Comparison of ENCODE assay signal across 10 cellular contexts in the genomic region with DNA sequence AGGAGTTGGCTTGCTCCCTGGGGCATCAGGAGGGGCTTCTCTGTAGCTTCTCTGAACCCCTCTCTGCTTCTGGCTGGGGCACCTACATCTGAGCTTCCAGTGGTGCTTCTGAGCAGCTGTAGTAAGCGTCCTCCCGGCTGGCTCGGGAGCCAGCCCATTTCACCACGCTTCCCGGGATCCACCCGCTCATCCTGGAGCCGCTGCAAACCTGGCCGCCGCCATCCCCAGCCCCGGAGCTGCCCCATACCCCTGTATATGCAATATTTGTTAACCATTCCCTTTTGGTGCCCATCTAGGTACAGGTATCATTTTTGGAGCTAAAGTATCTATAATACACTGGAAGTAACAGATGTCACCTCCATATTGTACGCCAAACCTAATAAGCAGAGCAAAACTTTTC. TPM values are rescaled to one million over a fixed set of nuclear protein-coding genes. Genes with fewer than 3 reads are reported as not detected.
"Had no signal": no experiment of that assay in that cellular context is flagged by ENCODE, and none has a peak within 500 bp of the region (broad histone marks: within the 10 kb centered on the region; RNA-seq: fewer than 3 reads in every experiment).

No MANE protein-coding gene starts in this region.

RNA-seq across cellular contexts. Expression of gene ANXA8, which starts 0.9 kb away (rescaled TPM):
- total RNA-seq: activated B cell treated with CpG ODN at 0.5 μM for 24 hours; activated CD8-positive, alpha-beta T cell treated with anti-CD3 and anti-CD28 coated beads, Interleukin-2, amount 10 ng/mL, durations not matched to agents 7 days and 5 days; ascending aorta had no signal

RNA-seq across cellular contexts. Expression of gene FAM25G, which starts 6.7 kb away (rescaled TPM):
- total RNA-seq: activated CD4-positive, alpha-beta memory T cell treated with anti-CD3 and anti-CD28 coated beads, Interleukin-2, amount 10 ng/mL, durations not matched to agents 7 days and 5 days; activated CD4-positive, alpha-beta T cell treated with anti-CD3 and anti-CD28 coated beads, Interleukin-2, amount 10 ng/mL, durations not matched to agents 7 days and 5 days; activated CD8-positive, alpha-beta memory T cell treated with anti-CD3 and anti-CD28 coated beads, Interleukin-2, amount 10 ng/mL, durations not matched to agents 7 days and 5 days; activated CD8-positive, alpha-beta T cell treated with anti-CD3 and anti-CD28 coated beads, Interleukin-2, amount 10 ng/mL, durations not matched to agents 7 days and 5 days; activated naive CD8-positive, alpha-beta T cell treated with anti-CD3 and anti-CD28 coated beads, Interleukin-2, amount 10 ng/mL, durations not matched to agents 7 days and 5 days; activated T-helper 2 cell treated with anti-CD3 and anti-CD28 coated beads, Interferon-gamma antibody, Interleukin-2, Interleukin-4, amounts not matched to agents 10 μg/mL and 5 μg/mL and 100 μg/mL, durations not matched to agents 14 hours and 24 hours and 36 hours; ascending aorta; bronchial epithelial cell; cardiac muscle cell had no signal
